Comparison of ENCODE assay signal across 8 cellular contexts in genomic region chr19:43432866-43433673, GRCh38. TPM values are rescaled to one million over a fixed set of nuclear protein-coding genes. Genes with fewer than 3 reads are reported as not detected.
DNase-seq lines count a peak whose midpoint lies in the region; ATAC-seq, FAIRE-seq and TF ChIP-seq lines count a peak whose summit lies in the region.

No MANE protein-coding gene starts in this region.

- no peak overlapping the region for H3K4me3 ChIP-seq in bronchial epithelial cell (ENCODE audit: low read depth, low read length)
- no peak overlapping the region for H3K4me3 ChIP-seq in right lobe of liver

- H3K27me3 ChIP-seq in bronchial epithelial cell (ENCODE audit: control insufficient read depth, insufficient read depth, low read length) (no peaks in the 10 kb centered on the region), right lobe of liver (no peaks in the 10 kb centered on the region)

- no peak for TF ChIP-seq POLR2A in right lobe of liver (IDR thresholded peaks at IDR 0.05)

- H3K36me3 ChIP-seq in bronchial epithelial cell (ENCODE audit: control insufficient read depth, insufficient read depth, low read length) (no peaks in the 10 kb centered on the region), right lobe of liver (no peaks in the 10 kb centered on the region)

- TF ChIP-seq CTCF in bronchial epithelial cell (IDR thresholded peaks at IDR 0.05; ENCODE audit: insufficient read depth, low read length, severe bottlenecking) (peak; percentile 93), right lobe of liver (IDR thresholded peaks at IDR 0.05) (peak; percentile 59 to 84 (median 82))

- 49% methylated on average over 9 of the region's 9 CpGs for WGBS in right lobe of liver (ENCODE audit: insufficient coverage, low coverage, low lambda C conversion rate, missing lambda C conversion rate)

- H3K4me1 ChIP-seq in right lobe of liver = no peaks in the 10 kb centered on the region

- FAIRE-seq in bronchial epithelial cell (lab: Jason Lieb, UNC) = no peak

- H3K9me3 ChIP-seq in right lobe of liver = no peaks in the 10 kb centered on the region

- peak; percentile 76 for ATAC-seq in Right ventricle myocardium inferior
- ATAC-seq in right lobe of liver = peak; percentile 94 to 98 (median 96)
- ATAC-seq in GM21528 (IDR thresholded peaks at IDR 0.05; ENCODE audit: low FRiP score, unreplicated experiment) = no peak

- H3K27ac ChIP-seq in right lobe of liver = no peak overlapping the region

- intact Hi-C loops in Right ventricle myocardium inferior (cut with DNase I) = no loop called here
- intact Hi-C loops in cardiac septum (cut with DNase I) = no loop called here
- intact Hi-C loops in right lobe of liver (cut with DNase I) = no loop called here

- DNase-seq in Right ventricle myocardium inferior (ENCODE audit: missing footprints) = no peak
- no peak for DNase-seq in cardiac septum (ENCODE audit: low spot score)
- peak; percentile 5 for DNase-seq in NCI-H2081 treated with DMSO at 0.1 percent for 48 hours (lab: John Stamatoyannopoulos, UW)
- DNase-seq in activated CD4-positive, CD25-positive, alpha-beta regulatory T cell (lab: John Stamatoyannopoulos, UW) = peak in 3 of 4 experiments; percentile 28 to 44 (median 43)
- peak; percentile 52 for DNase-seq in bronchial epithelial cell (ENCODE audit: low read depth)
- DNase-seq in right lobe of liver = peak; percentile 59 to 64 (median 60)
- DNase-seq in stimulated activated CD8-positive, alpha-beta memory T cell treated with anti-CD3 and anti-CD28 coated beads, Interleukin-15, amount 100 ng/mL, for 4 hours (ENCODE audit: low read depth in 2 of 2) = peak; percentile 36 to 43

RNA-seq across cellular contexts. Expression of gene TEX101, which starts 18.4 kb away (rescaled TPM):
- total RNA-seq in Right ventricle myocardium inferior (not detected), cardiac septum (not detected), bronchial epithelial cell (0.26 TPM in 1 of 2 replicates, not detected in the other), right lobe of liver (not detected)

RNA-seq across cellular contexts. Expression of gene LYPD3, which starts 32.3 kb away (rescaled TPM):
- total RNA-seq in Right ventricle myocardium inferior (0.19 TPM), cardiac septum (not detected), bronchial epithelial cell (6.6 and 87.9 TPM in 2 replicates), right lobe of liver (under 1 TPM in 4 of 6 experiments, not detected in 2; 0.20 to 0.28 (median 0.25) TPM)

Comparison
In these comparisons a context has a peak if more than half of its experiments do, and no peak if none do; other contexts are left out.
1. DNase-seq: peak in NCI-H2081 treated with DMSO at 0.1 percent for 48 hours (single experiment), activated CD4-positive, CD25-positive, alpha-beta regulatory T cell (3 of 4), bronchial epithelial cell (single experiment), right lobe of liver (3 of 3) and stimulated activated CD8-positive, alpha-beta memory T cell treated with anti-CD3 and anti-CD28 coated beads, Interleukin-15, amount 100 ng/mL, for 4 hours (2 of 2); none in Right ventricle myocardium inferior (single experiment) and cardiac septum (single experiment).